ENCODE assay signal across 30 cellular contexts in the genomic region with DNA sequence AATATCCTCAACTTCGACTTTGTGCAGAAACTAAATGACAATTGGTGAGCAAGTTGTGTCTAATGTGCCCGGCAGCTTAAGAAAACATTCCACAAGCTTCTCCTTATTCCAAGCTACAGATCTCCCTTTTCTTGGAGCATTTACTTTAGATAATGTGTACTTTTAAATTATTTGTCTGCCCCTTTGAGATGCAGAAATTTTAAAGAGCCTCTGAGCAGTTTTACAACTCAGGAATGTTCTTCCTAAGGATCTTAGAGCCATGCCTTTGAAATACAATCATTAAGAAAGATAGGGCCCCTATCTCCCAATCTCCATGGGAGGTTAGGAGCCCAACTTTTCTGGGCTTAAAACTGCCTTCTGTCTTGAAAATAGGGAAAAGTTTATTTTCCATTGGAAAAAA.
"Had no signal": no experiment of that assay in that cellular context is flagged by ENCODE, and none has a peak within 500 bp of the region (broad histone marks: within the 10 kb centered on the region; RNA-seq: fewer than 3 reads in every experiment).

No MANE protein-coding gene starts in this region.

- H3K4me1 Mint-ChIP-seq: naive thymus-derived CD4-positive, alpha-beta T cell; stimulated activated effector memory CD8-positive, alpha-beta T cell treated with anti-CD3 and anti-CD28 coated beads, Interleukin-12 subunit alpha, Interleukin-12 subunit beta, amount 100 ng/mL, for 72 hours had no signal

- H2AFZ ChIP-seq: hepatocyte had no signal

- H3K27me3 ChIP-seq: hepatocyte, spleen, suprapubic skin, tibial artery, upper lobe of right lung had no signal

- ATAC-seq: left cardiac atrium; left lobe of liver; left ventricle myocardium superior; lower lobe of right lung; mucosa of descending colon; naive thymus-derived CD4-positive, alpha-beta T cell; natural killer cell treated with Interleukin-12 subunit alpha and Interleukin-12 subunit beta and Interleukin-15 and Interleukin-18, amount 100 ng/mL, for 72 hours; pancreas; right cardiac atrium; sciatic nerve; stimulated activated effector memory CD8-positive, alpha-beta T cell treated with anti-CD3 and anti-CD28 coated beads, Interleukin-12 subunit alpha, Interleukin-12 subunit beta, amount 100 ng/mL, for 72 hours; upper lobe of right lung had no signal

- H3K27me3 Mint-ChIP-seq: naive thymus-derived CD4-positive, alpha-beta T cell; natural killer cell treated with Interleukin-12 subunit alpha and Interleukin-12 subunit beta and Interleukin-15 and Interleukin-18, amount 100 ng/mL, for 72 hours; stimulated activated naive CD8-positive, alpha-beta T cell treated with anti-CD3 and anti-CD28 coated beads, Interleukin-15, Interleukin-2, amounts not matched to agents 100 ng/mL and 50 ng/mL, for 24 hours had no signal

- H3K9me3 ChIP-seq: lower lobe of right lung, mucosa of descending colon, pancreas, prostate gland, suprapubic skin, thoracic aorta, tibial artery, upper lobe of right lung had no signal

- H3K79me2 ChIP-seq: hepatocyte had no signal

- H3K27ac Mint-ChIP-seq: naive thymus-derived CD4-positive, alpha-beta T cell; natural killer cell treated with Interleukin-12 subunit alpha and Interleukin-12 subunit beta and Interleukin-15 and Interleukin-18, amount 100 ng/mL, for 72 hours; stimulated activated effector memory CD8-positive, alpha-beta T cell treated with anti-CD3 and anti-CD28 coated beads, Interleukin-12 subunit alpha, Interleukin-12 subunit beta, amount 100 ng/mL, for 72 hours; stimulated activated naive CD8-positive, alpha-beta T cell treated with anti-CD3 and anti-CD28 coated beads, Interleukin-15, Interleukin-2, amounts not matched to agents 100 ng/mL and 50 ng/mL, for 24 hours had no signal

- H3K36me3 ChIP-seq: lower lobe of right lung, pancreas, prostate gland, spleen, suprapubic skin, thoracic aorta, tibial artery, upper lobe of right lung had no signal

- H3K4me2 ChIP-seq: hepatocyte had no signal

- H3K4me3 Mint-ChIP-seq: naive thymus-derived CD4-positive, alpha-beta T cell; natural killer cell treated with Interleukin-12 subunit alpha and Interleukin-12 subunit beta and Interleukin-15 and Interleukin-18, amount 100 ng/mL, for 72 hours; stimulated activated effector memory CD8-positive, alpha-beta T cell treated with anti-CD3 and anti-CD28 coated beads, Interleukin-12 subunit alpha, Interleukin-12 subunit beta, amount 100 ng/mL, for 72 hours; stimulated activated naive CD8-positive, alpha-beta T cell treated with anti-CD3 and anti-CD28 coated beads, Interleukin-15, Interleukin-2, amounts not matched to agents 100 ng/mL and 50 ng/mL, for 24 hours had no signal

- DNase-seq: kidney glomerular epithelial cell; left cardiac atrium; left ventricle myocardium superior; lower lobe of right lung; mammary epithelial cell; mesenchymal stem cell; midbrain; mucosa of descending colon; naive thymus-derived CD4-positive, alpha-beta T cell; nucleus accumbens; pancreas; posterior cingulate gyrus; retina; right cardiac atrium; spleen; stimulated activated CD4-positive, alpha-beta T cell treated with anti-CD3 and anti-CD28 coated beads, Interleukin-4, amount 100 ng/mL, for 24 hours; stimulated activated naive CD4-positive, alpha-beta T cell; tibial artery; trophoblast cell; upper lobe of right lung had no signal

- H3K27ac ChIP-seq: hepatocyte, lower lobe of right lung, pancreas, prostate gland, skin epidermis, spleen, suprapubic skin, thoracic aorta, tibial artery, upper lobe of right lung had no signal

- H3K4me3 ChIP-seq: hepatocyte, lower lobe of right lung, mucosa of descending colon, pancreas, prostate gland, skin epidermis, spleen, suprapubic skin, thoracic aorta, tibial artery, upper lobe of right lung had no signal

- H3K4me1 ChIP-seq: lower lobe of right lung, pancreas, prostate gland, spleen, suprapubic skin, tibial artery, upper lobe of right lung had no signal

- H3K36me3 Mint-ChIP-seq: naive thymus-derived CD4-positive, alpha-beta T cell; natural killer cell treated with Interleukin-12 subunit alpha and Interleukin-12 subunit beta and Interleukin-15 and Interleukin-18, amount 100 ng/mL, for 72 hours; stimulated activated effector memory CD8-positive, alpha-beta T cell treated with anti-CD3 and anti-CD28 coated beads, Interleukin-12 subunit alpha, Interleukin-12 subunit beta, amount 100 ng/mL, for 72 hours had no signal
